ENCODE assay signal across 8 cellular contexts in genomic region chr2:61763605-61764034, GRCh38.
DNase-seq lines count a peak whose midpoint lies in the region; ATAC-seq and TF ChIP-seq lines count a peak whose summit lies in the region.

No MANE protein-coding gene starts in this region.

- ATAC-seq in HG02798 (IDR thresholded peaks at IDR 0.05; ENCODE audit: poor library complexity, unreplicated experiment) (peak; percentile 9), aorta (ENCODE audit: low FRiP score) (peak; percentile 93)

- no peaks in the 10 kb centered on the region for H3K36me3 ChIP-seq in aorta (ENCODE audit: control insufficient read depth in 1 of 2, insufficient read depth in 2 of 2, low read length in 1 of 2)

- intact Hi-C loops in aorta (cut with DNase I), result loop anchor here (5.0 to 10.0 kb wide), 4 partner anchors 66 to 229 kb away; partner anchors contain the start of genes XPO1 (in 2 of the 2) and FAM161A (in 1 of the 2)

- peak overlapping the region; percentile 10 to 97 for H3K27ac ChIP-seq in aorta (ENCODE audit: low read depth in 1 of 2, low read length in 2 of 2)

- WGBS in aorta, 2 donors, result 0 to 1% methylated on average over 23 of the region's 23 CpGs

- no peaks in the 10 kb centered on the region for H3K4me1 ChIP-seq in aorta (ENCODE audit: control insufficient read depth in 1 of 2, insufficient read depth in 2 of 2, low read length in 2 of 2)

- no peaks in the 10 kb centered on the region for H3K9me3 ChIP-seq in aorta (ENCODE audit: control insufficient read depth, low read length)

- peak; percentile 17 for DNase-seq in stimulated activated CD8-positive, alpha-beta memory T cell treated with anti-CD3 and anti-CD28 coated beads, Interleukin-12 subunit alpha, Interleukin-12 subunit beta, amount 100 ng/mL, for 24 hours (ENCODE audit: extremely low read depth)
- no peak for DNase-seq in stimulated activated CD8-positive, alpha-beta memory T cell treated with anti-CD3 and anti-CD28 coated beads, Interleukin-4, amount 100 ng/mL, for 48 hours
- DNase-seq in NCI-H187 treated with DMSO at 0.1 percent for 48 hours (lab: John Stamatoyannopoulos, UW) (peak; percentile 60), fibroblast of pulmonary artery (ENCODE audit: low read depth) (peak; percentile 90), myocyte (ENCODE audit: low read depth) (peak; percentile 92), aorta (peak; percentile 88 to 94)
- DNase-seq in activated CD4-positive, CD25-positive, alpha-beta regulatory T cell treated with anti-CD3 and anti-CD28 coated beads, Interleukin-2, amount 50 U/mL, for 72 hours, result peak; percentile 54

- peak; percentile 25 for TF ChIP-seq CTCF in fibroblast of pulmonary artery (IDR thresholded peaks at IDR 0.05; ENCODE audit: low read length, missing control alignments)

- H3K27me3 ChIP-seq in aorta (ENCODE audit: control insufficient read depth in 1 of 2, insufficient read depth in 2 of 2, low read length in 1 of 2), result no peaks in the 10 kb centered on the region

- H3K4me3 ChIP-seq in fibroblast of pulmonary artery (replicated peaks; ENCODE audit: low read depth, low read length), result peak overlapping the region; percentile 86
- H3K4me3 ChIP-seq in aorta (ENCODE audit: low read length in 2 of 2), result peak overlapping the region; percentile 68 to 86
